31 cellular contexts compared by ENCODE assay signal in the genomic region with DNA sequence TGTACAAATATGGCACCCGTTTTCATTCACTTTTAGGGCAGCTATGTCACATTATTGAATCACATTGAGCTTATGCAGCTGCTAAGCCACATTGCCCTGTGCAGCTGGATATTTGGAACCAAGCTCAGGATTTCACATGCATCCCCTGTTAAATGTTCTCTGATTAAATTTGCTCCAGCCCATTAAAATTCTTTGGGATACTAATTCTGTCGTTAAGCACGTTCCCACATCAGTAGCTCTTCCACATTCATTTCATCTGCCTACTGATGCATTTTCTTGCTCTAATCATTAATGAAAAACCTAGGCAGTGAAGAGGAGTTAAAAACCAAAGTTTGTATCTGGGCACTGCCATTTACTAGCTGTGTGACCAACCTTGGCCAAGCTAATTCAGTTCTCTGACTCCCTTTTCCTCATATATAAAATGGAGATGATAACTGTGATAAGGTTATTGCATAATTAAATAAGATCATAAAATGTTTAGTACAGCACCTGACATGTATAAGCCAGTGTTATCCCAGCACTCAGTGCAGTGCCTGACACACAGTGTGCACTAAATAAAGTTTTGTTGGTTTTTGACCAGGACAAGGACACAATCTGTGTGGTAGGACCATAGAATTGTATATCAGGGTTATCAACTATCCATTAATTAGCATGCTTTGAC.
"Had no signal": no experiment of that assay in that cellular context is flagged by ENCODE, and none has a peak within 500 bp of the region (broad histone marks: within the 10 kb centered on the region; RNA-seq: fewer than 3 reads in every experiment).

No MANE protein-coding gene starts in this region.

- ATAC-seq: activated CD4-positive, CD25-positive, alpha-beta regulatory T cell treated with anti-CD3 and anti-CD28 coated beads, Interleukin-2, amount 50 U/mL, for 24 hours; activated CD8-positive, alpha-beta memory T cell treated with anti-CD3 and anti-CD28 coated beads, Interleukin-2, amount 10 ng/mL, durations not matched to agents 7 days and 5 days; activated CD8-positive, alpha-beta T cell treated with anti-CD3 and anti-CD28 coated beads for 36 hours; activated naive CD4-positive, alpha-beta T cell treated with anti-CD3 and anti-CD28 coated beads, Interleukin-2, amount 50 U/mL, for 72 hours; activated T-cell treated with anti-CD3 and anti-CD28 coated beads, Interleukin-2, amount 50 U/mL, for 72 hours; esophagus mucosa; T-helper 17 cell had no signal

- H3K27me3 Mint-ChIP-seq: activated CD8-positive, alpha-beta memory T cell treated with anti-CD3 and anti-CD28 coated beads, Interleukin-2, amount 10 ng/mL, durations not matched to agents 7 days and 5 days; activated CD8-positive, alpha-beta T cell treated with anti-CD3 and anti-CD28 coated beads for 36 hours; brain had no signal

- H3K27ac ChIP-seq: ascending aorta, breast epithelium, cardiac muscle cell, colonic mucosa, WERI-Rb-1 had no signal

- H3K36me3 ChIP-seq: ascending aorta, breast epithelium, cardiac muscle cell, colonic mucosa, WERI-Rb-1 had no signal

- H3K36me3 Mint-ChIP-seq: activated CD8-positive, alpha-beta memory T cell treated with anti-CD3 and anti-CD28 coated beads, Interleukin-2, amount 10 ng/mL, durations not matched to agents 7 days and 5 days; activated naive CD4-positive, alpha-beta T cell treated with anti-CD3 and anti-CD28 coated beads, Interleukin-2, amount 10 ng/mL, durations not matched to agents 7 days and 5 days; activated naive CD8-positive, alpha-beta T cell treated with anti-CD3 and anti-CD28 coated beads, Interleukin-2, amount 10 ng/mL, durations not matched to agents 7 days and 5 days had no signal

- H3K27ac Mint-ChIP-seq: activated B cell treated with CpG ODN at 0.5 μM for 24 hours; activated CD8-positive, alpha-beta memory T cell treated with anti-CD3 and anti-CD28 coated beads, Interleukin-2, amount 10 ng/mL, durations not matched to agents 7 days and 5 days; activated CD8-positive, alpha-beta T cell treated with anti-CD3 and anti-CD28 coated beads for 36 hours; activated naive CD4-positive, alpha-beta T cell treated with anti-CD3 and anti-CD28 coated beads, Interleukin-2, amount 10 ng/mL, durations not matched to agents 7 days and 5 days; activated naive CD4-positive, alpha-beta T cell treated with anti-CD3 and anti-CD28 coated beads, Interleukin-2, amount 50 U/mL, for 72 hours; activated naive CD8-positive, alpha-beta T cell treated with anti-CD3 and anti-CD28 coated beads, Interleukin-2, amount 10 ng/mL, durations not matched to agents 7 days and 5 days; activated T-cell treated with anti-CD3 and anti-CD28 coated beads, Interleukin-2, amount 50 U/mL, for 24 hours; activated T-cell treated with anti-CD3 and anti-CD28 coated beads, Interleukin-2, amount 50 U/mL, for 72 hours; T-helper 17 cell; T-helper 2 cell treated with Interferon-gamma antibody and Interleukin-4, amounts not matched to agents 5 μg/mL and 100 μg/mL, for 36 hours had no signal

- H3K9me3 Mint-ChIP-seq: T-helper 2 cell treated with Interferon-gamma antibody and Interleukin-4, amounts not matched to agents 5 μg/mL and 100 μg/mL, for 36 hours had no signal

- H3K4me1 ChIP-seq: ascending aorta, breast epithelium, colonic mucosa had no signal

- H3K27me3 ChIP-seq: ascending aorta, breast epithelium, cardiac muscle cell, colonic mucosa had no signal

- H3K4me1 Mint-ChIP-seq: activated B cell treated with CpG ODN at 0.5 μM for 24 hours; activated CD8-positive, alpha-beta memory T cell treated with anti-CD3 and anti-CD28 coated beads, Interleukin-2, amount 10 ng/mL, durations not matched to agents 7 days and 5 days; activated naive CD4-positive, alpha-beta T cell treated with anti-CD3 and anti-CD28 coated beads, Interleukin-2, amount 10 ng/mL, durations not matched to agents 7 days and 5 days; activated naive CD8-positive, alpha-beta T cell treated with anti-CD3 and anti-CD28 coated beads, Interleukin-2, amount 10 ng/mL, durations not matched to agents 7 days and 5 days; T-helper 17 cell had no signal

- H3K9me3 ChIP-seq: ascending aorta, colonic mucosa had no signal

- H3K4me3 Mint-ChIP-seq: activated B cell treated with CpG ODN at 0.5 μM for 24 hours; activated CD8-positive, alpha-beta memory T cell treated with anti-CD3 and anti-CD28 coated beads, Interleukin-2, amount 10 ng/mL, durations not matched to agents 7 days and 5 days; activated CD8-positive, alpha-beta T cell treated with anti-CD3 and anti-CD28 coated beads for 36 hours; activated naive CD4-positive, alpha-beta T cell treated with anti-CD3 and anti-CD28 coated beads, Interleukin-2, amount 10 ng/mL, durations not matched to agents 7 days and 5 days; activated naive CD8-positive, alpha-beta T cell treated with anti-CD3 and anti-CD28 coated beads, Interleukin-2, amount 10 ng/mL, durations not matched to agents 7 days and 5 days; activated T-cell treated with anti-CD3 and anti-CD28 coated beads, Interleukin-2, amount 50 U/mL, for 24 hours; activated T-cell treated with anti-CD3 and anti-CD28 coated beads, Interleukin-2, amount 50 U/mL, for 72 hours; brain; T-helper 17 cell; T-helper 2 cell treated with Interferon-gamma antibody and Interleukin-4, amounts not matched to agents 5 μg/mL and 100 μg/mL, for 36 hours had no signal

- H3K4me3 ChIP-seq: ascending aorta, breast epithelium, cardiac muscle cell, colonic mucosa had no signal

- DNase-seq: activated B cell treated with CpG ODN at 0.5 μM for 24 hours; activated CD4-positive, alpha-beta T cell treated with anti-CD3 and anti-CD28 coated beads for 48 hours; activated CD4-positive, alpha-beta T cell treated with anti-CD3 and anti-CD28 coated beads, Interleukin-2, amount 50 U/mL, for 1 hour; activated CD4-positive, alpha-beta T cell treated with anti-CD3 and anti-CD28 coated beads, Interleukin-2, amount 50 U/mL, for 48 hours; activated CD8-positive, alpha-beta memory T cell treated with anti-CD3 and anti-CD28 coated beads, Interleukin-2, amount 10 ng/mL, durations not matched to agents 7 days and 5 days; activated CD8-positive, alpha-beta memory T cell treated with anti-CD3 and anti-CD28 coated beads, Interleukin-2, amount 50 U/mL, for 4 hours; activated CD8-positive, alpha-beta T cell treated with anti-CD3 and anti-CD28 coated beads for 36 hours; activated gamma-delta T cell; activated naive CD4-positive, alpha-beta T cell; activated naive CD4-positive, alpha-beta T cell treated with anti-CD3 and anti-CD28 coated beads, Interleukin-2, amount 10 ng/mL, durations not matched to agents 7 days and 5 days; activated naive CD8-positive, alpha-beta T cell treated with anti-CD3 and anti-CD28 coated beads, Interleukin-2, amount 10 ng/mL, durations not matched to agents 7 days and 5 days; activated T-cell treated with anti-CD3 and anti-CD28 coated beads, Interleukin-2, amount 50 U/mL, for 24 hours; activated T-cell treated with anti-CD3 and anti-CD28 coated beads, Interleukin-2, amount 50 U/mL, for 72 hours; central memory CD4-positive, alpha-beta T cell; cerebellar nuclear complex; colonic mucosa; effector CD8-positive, alpha-beta T cell; foreskin fibroblast; head of caudate nucleus; T-helper 1 cell; T-helper 17 cell; T1000; WERI-Rb-1 had no signal
